Comparison of ENCODE assay signal across 15 cellular contexts in the genomic region with DNA sequence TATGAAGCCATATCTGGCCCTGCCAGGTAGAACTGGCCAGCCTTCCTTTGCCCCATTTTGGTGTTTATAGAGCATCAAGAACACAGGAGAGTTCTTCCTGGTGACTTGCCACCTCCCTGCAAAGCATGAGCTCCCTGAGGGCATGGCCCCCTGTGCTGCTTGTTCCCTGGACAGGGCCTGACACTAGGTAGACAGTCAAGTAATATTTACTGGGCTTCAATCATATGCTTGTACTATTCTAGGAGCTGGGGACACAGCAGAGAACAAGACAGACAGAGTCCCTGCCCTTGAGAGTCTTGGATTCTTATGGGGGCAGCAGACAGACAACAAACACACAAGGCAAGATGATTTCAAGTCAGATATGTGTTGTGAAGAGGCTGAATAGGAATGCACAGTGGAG. TPM values are rescaled to one million over a fixed set of nuclear protein-coding genes. Genes with fewer than 3 reads are reported as not detected.
DNase-seq lines count a peak whose midpoint lies in the region; ATAC-seq and TF ChIP-seq lines count a peak whose summit lies in the region.
"Had no signal": no experiment of that assay in that cellular context is flagged by ENCODE, and none has a peak within 500 bp of the region (broad histone marks: within the 10 kb centered on the region; RNA-seq: fewer than 3 reads in every experiment).

No MANE protein-coding gene starts in this region.

- peak in 1 of 2 donors; percentile 6 for ATAC-seq in right cardiac atrium
- ATAC-seq in HG03378 (IDR thresholded peaks at IDR 0.05; ENCODE audit: unreplicated experiment), result no peak
- ATAC-seq: HCT116 had no signal

- TF ChIP-seq CTCF in adrenal gland (IDR thresholded peaks at IDR 0.05), result no peak

- no peak overlapping the region for H3K4me3 ChIP-seq in adrenal gland
- H3K4me3 ChIP-seq in right cardiac atrium (ENCODE audit: low read length), result no peak overlapping the region
- H3K4me3 ChIP-seq in skeletal muscle satellite cell (ENCODE audit: low read length), result no peak overlapping the region
- H3K4me3 ChIP-seq in effector memory CD4-positive, alpha-beta T cell (ENCODE audit: insufficient read depth, low read depth, low read length, poor library complexity, severe bottlenecking), result no peak overlapping the region
- H3K4me3 ChIP-seq: GM12878, right lobe of liver, SJSA1 had no signal

- H3K27ac ChIP-seq in adrenal gland (peak overlapping the region in 4 of 5 donors; percentile 82 to 88 (median 85)), right cardiac atrium (ENCODE audit: low read length) (peak overlapping the region; percentile 99)
- H3K27ac ChIP-seq in effector memory CD4-positive, alpha-beta T cell (ENCODE audit: insufficient read depth, low read length, poor library complexity, severe bottlenecking), result no peak overlapping the region
- H3K27ac ChIP-seq: SJSA1 had no signal

- intact Hi-C loops in adrenal gland (cut with DNase I), result no loop called here
- intact Hi-C loops in right cardiac atrium (cut with DNase I), result loop anchor here in 1 of 4 donors (5.0 kb wide), 1 partner anchor 40 kb away; no protein-coding TSS in a partner anchor

- H3K27me3 ChIP-seq in adrenal gland (no peaks in the 10 kb centered on the region), right cardiac atrium (ENCODE audit: control insufficient read depth, insufficient read depth) (no peaks in the 10 kb centered on the region), skeletal muscle satellite cell (ENCODE audit: control insufficient read depth, insufficient read depth, low read length) (peaks cover 51% of the 10 kb centered on the region)
- no peaks in the 10 kb centered on the region for H3K27me3 ChIP-seq in effector memory CD4-positive, alpha-beta T cell (replicated peaks; ENCODE audit: control insufficient read depth, insufficient read depth, low read length, poor library complexity, severe bottlenecking)
- H3K27me3 ChIP-seq: right lobe of liver, SJSA1 had no signal

- H3K9me3 ChIP-seq in adrenal gland (replicated peaks in 1 of 3), result no peaks in the 10 kb centered on the region
- H3K9me3 ChIP-seq in right cardiac atrium (ENCODE audit: control insufficient read depth, low read length), result no peaks in the 10 kb centered on the region
- no peaks in the 10 kb centered on the region for H3K9me3 ChIP-seq in skeletal muscle satellite cell (replicated peaks; ENCODE audit: low read length)
- no peaks in the 10 kb centered on the region for H3K9me3 ChIP-seq in effector memory CD4-positive, alpha-beta T cell (ENCODE audit: control insufficient read depth, low read length)
- H3K9me3 ChIP-seq: right lobe of liver, SJSA1 had no signal

- no peak overlapping the region for H3K9ac ChIP-seq in skeletal muscle satellite cell (ENCODE audit: low read depth, low read length)

- H3K4me1 ChIP-seq in adrenal gland (replicated peaks in 1 of 2) (peaks cover 26 to 37% of the 10 kb centered on the region in 2 donors), right cardiac atrium (ENCODE audit: control insufficient read depth, insufficient read depth, low read length) (peaks cover 10% of the 10 kb centered on the region), skeletal muscle satellite cell (ENCODE audit: control insufficient read depth, insufficient read depth, low read length) (peaks cover 17% of the 10 kb centered on the region)
- H3K4me1 ChIP-seq in effector memory CD4-positive, alpha-beta T cell (ENCODE audit: control insufficient read depth, insufficient read depth, low read length, poor library complexity, severe bottlenecking), result no peaks in the 10 kb centered on the region

- no peak for TF ChIP-seq POLR2A in adrenal gland (IDR thresholded peaks at IDR 0.05)

- no peaks in the 10 kb centered on the region for H3K36me3 ChIP-seq in adrenal gland (replicated peaks in 1 of 2)
- no peaks in the 10 kb centered on the region for H3K36me3 ChIP-seq in skeletal muscle satellite cell (ENCODE audit: insufficient read depth, low read length)
- H3K36me3 ChIP-seq in effector memory CD4-positive, alpha-beta T cell (ENCODE audit: control insufficient read depth, insufficient read depth, low read length), result no peaks in the 10 kb centered on the region
- H3K36me3 ChIP-seq: right lobe of liver, SJSA1 had no signal

- DNase-seq in AG20443 (ENCODE audit: low spot score) (peak; percentile 8), adrenal gland (no peak), right cardiac atrium (no peak), NCI-H2196 treated with DMSO at 0.1 percent for 48 hours (lab: John Stamatoyannopoulos, UW; ENCODE audit: unreplicated experiment) (no peak), HPDE6-E6E7 (ENCODE audit: extremely low spot score) (no peak)
- DNase-seq in effector memory CD4-positive, alpha-beta T cell, result no peak
- DNase-seq: activated CD8-positive, alpha-beta memory T cell treated with anti-CD3 and anti-CD28 coated beads, Interleukin-2, amount 50 U/mL, for 4 hours; mesendoderm; NCI-H1092 treated with DMSO at 0.1 percent for 48 hours had no signal

- peak overlapping the region; percentile 17 for H3K4me2 ChIP-seq in skeletal muscle satellite cell (ENCODE audit: low read length)

RNA-seq across cellular contexts. Expression of gene CBX6, which starts 10.0 kb away (rescaled TPM):
- total RNA-seq in adrenal gland (100 to 1,000 TPM in 1 of 8 donors, 10 to 100 TPM in 7; 48.0 to 151 (median 79.5) TPM), right cardiac atrium (10 to 100 TPM; 50.9 to 65.9 (median 56.6) TPM)
- polyA plus RNA-seq in adrenal gland (10 to 100 TPM; 21.0 to 87.3 (median 38.8) TPM), right cardiac atrium (27.0 TPM)
- 45.2 and 49.4 TPM in 2 replicates for total RNA-seq in skeletal muscle satellite cell (2012; rRNA removed)

RNA-seq across cellular contexts. Expression of gene NPTXR, which starts 38.2 kb away (rescaled TPM):
- total RNA-seq in adrenal gland, result 10 to 100 TPM in 7 of 8 donors, 1 to 10 TPM in 1; 6.9 to 26.9 (median 13.4) TPM
- 1 to 10 TPM; 3.4 to 4.7 (median 4.4) TPM for polyA plus RNA-seq in adrenal gland
- total RNA-seq in right cardiac atrium, result 10 to 100 TPM; 23.8 to 51.1 (median 38.4) TPM
- polyA plus RNA-seq in right cardiac atrium, result 32.3 TPM
- total RNA-seq in skeletal muscle satellite cell (2012; rRNA removed), result under 0.01 and 0.22 TPM in 2 replicates
